In genomic region chr14:97177635-97178034, GRCh38 we compare ENCODE assay signal across 14 cellular contexts.
DNase-seq lines count a peak whose midpoint lies in the region; ATAC-seq and TF ChIP-seq lines count a peak whose summit lies in the region.
"Had no signal": no experiment of that assay in that cellular context is flagged by ENCODE, and none has a peak within 500 bp of the region (broad histone marks: within the 10 kb centered on the region; RNA-seq: fewer than 3 reads in every experiment).

No MANE protein-coding gene starts in this region.

- no peaks in the 10 kb centered on the region for H4K20me1 ChIP-seq in BLaER1 treated with 17β-estradiol and CSF1 and Interleukin-3, amounts not matched to agents 10 nM and 100 nM

- H3K9me3 Mint-ChIP-seq in central memory CD8-positive, alpha-beta T cell, result no peaks in the 10 kb centered on the region

- H3K4me2 ChIP-seq in BLaER1 treated with 17β-estradiol and CSF1 and Interleukin-3, amounts not matched to agents 10 nM and 100 nM, result peak overlapping the region in 10 of 11 experiments; percentile 2 to 73 (median 24); a peak in 16 of 22 replicates

- peak overlapping the region in 2 of 11 experiments; percentile 70 to 73; a peak in 3 of 22 replicates for H3K27ac ChIP-seq in BLaER1 treated with 17β-estradiol and CSF1 and Interleukin-3, amounts not matched to agents 10 nM and 100 nM
- no peak overlapping the region for H3K27ac ChIP-seq in uterus
- H3K27ac ChIP-seq: colonic mucosa, testis had no signal

- no peak for TF ChIP-seq CTCF in uterus (IDR thresholded peaks at IDR 0.05)

- H3K4me3 Mint-ChIP-seq in central memory CD8-positive, alpha-beta T cell, result no peak overlapping the region
- H3K4me3 Mint-ChIP-seq: naive thymus-derived CD8-positive, alpha-beta T cell; T-helper 1 cell treated with Interleukin-12 subunit alpha and Interleukin-12 subunit beta and Interleukin-4 antibody, amounts not matched to agents 30 μg/mL and 1 μg/mL, for 36 hours had no signal

- no peaks in the 10 kb centered on the region for H3K27me3 ChIP-seq in BLaER1 treated with 17β-estradiol and CSF1 and Interleukin-3, amounts not matched to agents 10 nM and 100 nM
- no peaks in the 10 kb centered on the region for H3K27me3 ChIP-seq in uterus
- H3K27me3 ChIP-seq: colonic mucosa, testis had no signal

- DNase-seq in central memory CD8-positive, alpha-beta T cell (ENCODE audit: low spot score in 2 of 2), result no peak
- DNase-seq in stimulated activated naive CD4-positive, alpha-beta T cell (lab: John Stamatoyannopoulos, UW), result no peak
- DNase-seq in globus pallidus (ENCODE audit: low spot score), result no peak
- DNase-seq in uterus, result no peak
- DNase-seq: colonic mucosa; NCI-H187; NCI-H510A; stimulated activated CD4-positive, alpha-beta T cell treated with anti-CD3 and anti-CD28 coated beads, Interleukin-4, amount 100 ng/mL, for 1 hour; testis had no signal

- H3K4me3 ChIP-seq in BLaER1 treated with 17β-estradiol and CSF1 and Interleukin-3, amounts not matched to agents 10 nM and 100 nM, result no peak overlapping the region
- H3K4me3 ChIP-seq in uterus, result no peak overlapping the region
- H3K4me3 ChIP-seq: colonic mucosa, testis had no signal

- peaks cover 34% of the 10 kb centered on the region for H3K4me1 Mint-ChIP-seq in central memory CD8-positive, alpha-beta T cell

- intact Hi-C loops in uterus (cut with DNase I; ENCODE audit: low total_unique reads), result no loop called here

- H3K9me3 ChIP-seq in BLaER1 treated with 17β-estradiol and CSF1 and Interleukin-3, amounts not matched to agents 10 nM and 100 nM (replicated peaks in 1 of 11), result peaks cover 0 to 17% (median 7%) of the 10 kb centered on the region in 11 experiments; a peak in 11 of 22 replicates
- no peaks in the 10 kb centered on the region for H3K9me3 ChIP-seq in uterus
- H3K9me3 ChIP-seq: colonic mucosa, testis had no signal

- TF ChIP-seq POLR2A in uterus (IDR thresholded peaks at IDR 0.05), result no peak

- H3K4me1 ChIP-seq in BLaER1 treated with 17β-estradiol and CSF1 and Interleukin-3, amounts not matched to agents 10 nM and 100 nM, result peaks cover 20 to 43% (median 34%) of the 10 kb centered on the region in 10 experiments
- H3K4me1 ChIP-seq in uterus, result no peaks in the 10 kb centered on the region
- H3K4me1 ChIP-seq: colonic mucosa, testis had no signal

- peak overlapping the region; percentile 70 for H3K27ac Mint-ChIP-seq in central memory CD8-positive, alpha-beta T cell (ENCODE audit: low read depth)
- H3K27ac Mint-ChIP-seq: T-helper 1 cell treated with Interleukin-12 subunit alpha and Interleukin-12 subunit beta and Interleukin-4 antibody, amounts not matched to agents 30 μg/mL and 1 μg/mL, for 36 hours had no signal

- H3K36me3 Mint-ChIP-seq in central memory CD8-positive, alpha-beta T cell (ENCODE audit: insufficient read depth), result no peaks in the 10 kb centered on the region
- H3K36me3 Mint-ChIP-seq: naive thymus-derived CD8-positive, alpha-beta T cell had no signal

- no peak overlapping the region for H3K9ac ChIP-seq in BLaER1 treated with 17β-estradiol and CSF1 and Interleukin-3, amounts not matched to agents 10 nM and 100 nM

- peak; percentile 73 for ATAC-seq in GM18511 (IDR thresholded peaks at IDR 0.05; ENCODE audit: unreplicated experiment)
- ATAC-seq in HG03175 (IDR thresholded peaks at IDR 0.05; ENCODE audit: unreplicated experiment), result peak; percentile 53
- ATAC-seq in central memory CD8-positive, alpha-beta T cell (replicated peaks; ENCODE audit: extremely low read depth, poor library complexity, severe bottlenecking), result no peak

- no peaks in the 10 kb centered on the region for H3K27me3 Mint-ChIP-seq in central memory CD8-positive, alpha-beta T cell

- no peaks in the 10 kb centered on the region for H3K36me3 ChIP-seq in BLaER1 treated with 17β-estradiol and CSF1 and Interleukin-3, amounts not matched to agents 10 nM and 100 nM
- H3K36me3 ChIP-seq in uterus, result no peaks in the 10 kb centered on the region
- H3K36me3 ChIP-seq: colonic mucosa had no signal
